Comparison of ENCODE assay signal across 1 cellular context in genomic region chr6:113539202-113539601, GRCh38.
TF ChIP-seq lines count a peak whose summit lies in the region.

No MANE protein-coding gene starts in this region.

TF ChIP-seq in WTC11, 78 proteins besides CTCF, POLR2A, EP300 and RAD21 (continued from another document):
- TF ChIP-seq ZSCAN18 (CRISPR knock-in tag; IDR thresholded peaks at IDR 0.05): no peak
- no peak for TF ChIP-seq ATF1 (CRISPR knock-in tag; IDR thresholded peaks at IDR 0.05)
